Comparison of ENCODE assay signal across 8 cellular contexts in the genomic region with DNA sequence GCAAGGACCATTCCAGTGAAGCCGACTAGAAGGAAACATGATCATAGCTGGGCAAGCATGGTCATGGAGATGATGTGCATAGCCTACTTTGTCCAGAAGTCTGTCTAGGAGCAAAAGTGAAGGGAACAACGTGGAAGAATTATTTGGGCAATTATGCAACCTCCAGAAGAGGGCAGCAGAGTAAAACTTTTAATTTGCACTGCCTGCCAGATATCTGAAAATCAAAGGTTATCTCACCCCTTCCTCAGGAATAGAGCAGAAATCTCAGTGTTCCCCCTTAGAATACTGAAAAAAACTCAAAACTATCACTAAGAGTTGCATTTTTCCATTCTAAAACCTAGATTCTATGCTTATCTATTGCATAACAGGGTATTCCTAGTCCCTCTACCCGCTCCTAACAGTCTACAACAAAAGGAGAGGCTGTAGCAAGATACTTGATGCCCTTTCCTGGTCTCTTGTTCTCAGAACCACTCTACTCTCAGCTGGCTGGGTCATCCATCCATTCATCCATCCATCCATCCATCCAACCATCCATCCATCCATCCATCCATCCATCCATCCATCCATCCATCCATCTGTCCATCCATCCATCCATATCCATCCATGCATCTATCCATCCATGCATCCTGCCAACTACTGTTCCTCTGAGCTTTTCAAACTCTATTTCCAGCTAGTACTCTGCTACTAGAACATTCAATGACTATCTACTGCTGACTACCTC. TPM values are rescaled to one million over a fixed set of nuclear protein-coding genes. Genes with fewer than 3 reads are reported as not detected.
DNase-seq lines count a peak whose midpoint lies in the region; ATAC-seq and TF ChIP-seq lines count a peak whose summit lies in the region.

No MANE protein-coding gene starts in this region.

- DNase-seq in BE2C (peak; percentile 23), GM03348 (ENCODE audit: low spot score) (peak; percentile 57), NCI-H146 treated with DMSO at 0.1 percent for 48 hours (lab: John Stamatoyannopoulos, UW; ENCODE audit: unreplicated experiment) (peak; percentile 23), foreskin fibroblast (peak; percentile 15 to 68), mesenteric fat pad (ENCODE audit: low spot score) (no peak)
- DNase-seq in activated CD4-positive, alpha-beta T cell treated with anti-CD3 and anti-CD28 coated beads for 4 hours, result peak; percentile 9 to 47

- peak; percentile 70 for TF ChIP-seq CTCF in BE2C (IDR thresholded peaks at IDR 0.05; ENCODE audit: low read depth, low read length)
- TF ChIP-seq CTCF in foreskin fibroblast (IDR thresholded peaks at IDR 0.05; ENCODE audit: low read depth, low read length), result peak; percentile 60
- peak; percentile 75 for TF ChIP-seq CTCF in parathyroid adenoma (IDR thresholded peaks at IDR 0.05)

- H2AFZ ChIP-seq in parathyroid adenoma, result peak overlapping the region; percentile 34

- no peaks in the 10 kb centered on the region for H3K79me2 ChIP-seq in parathyroid adenoma

- H3K9me3 ChIP-seq in BE2C, result no peaks in the 10 kb centered on the region
- H3K9me3 ChIP-seq in parathyroid adenoma (ENCODE audit: control insufficient read depth, low read length), result no peaks in the 10 kb centered on the region

- H3K27me3 ChIP-seq in BE2C, result no peaks in the 10 kb centered on the region
- H3K27me3 ChIP-seq in parathyroid adenoma (ENCODE audit: control insufficient read depth, insufficient read depth, low read length), result no peaks in the 10 kb centered on the region

- no peak for ATAC-seq in GM21515 (IDR thresholded peaks at IDR 0.05; ENCODE audit: unreplicated experiment)

- H3K4me3 ChIP-seq in BE2C (ENCODE audit: low read depth, low read length), result no peak overlapping the region
- no peak overlapping the region for H3K4me3 ChIP-seq in foreskin fibroblast (ENCODE audit: low read depth in 1 of 2, low read length in 2 of 2)
- no peak overlapping the region for H3K4me3 ChIP-seq in parathyroid adenoma (ENCODE audit: low read depth, low read length)

- H3K36me3 ChIP-seq in BE2C, result peaks cover 15% of the 10 kb centered on the region
- no peaks in the 10 kb centered on the region for H3K36me3 ChIP-seq in parathyroid adenoma (ENCODE audit: control insufficient read depth, insufficient read depth, low read length)

- H3K4me2 ChIP-seq in parathyroid adenoma (ENCODE audit: low read length), result no peak overlapping the region

- H3K27ac ChIP-seq in parathyroid adenoma, result no peak overlapping the region

- no peak overlapping the region for H3K9ac ChIP-seq in parathyroid adenoma

- H3K4me1 ChIP-seq in BE2C (no peaks in the 10 kb centered on the region), parathyroid adenoma (no peaks in the 10 kb centered on the region)

RNA-seq across cellular contexts. Expression of a gene that starts 8.4 kb away (rescaled TPM):
- polyA plus RNA-seq in BE2C (2012; ENCODE audit: insufficient read depth, insufficient read length, low read depth), result 16.3 TPM
- 11.9 TPM for total RNA-seq in mesenteric fat pad

RNA-seq across cellular contexts. Expression of a gene that starts 50.9 kb away (rescaled TPM):
- polyA plus RNA-seq in BE2C (2012; ENCODE audit: insufficient read depth, insufficient read length, low read depth), result 13.7 TPM
- total RNA-seq in mesenteric fat pad, result 19.6 TPM
